15 cellular contexts compared by ENCODE assay signal in genomic region chr9:134474058-134474370, GRCh38.
DNase-seq lines count a peak whose midpoint lies in the region; ATAC-seq, FAIRE-seq and TF ChIP-seq lines count a peak whose summit lies in the region.
"Had no signal": no experiment of that assay in that cellular context is flagged by ENCODE, and none has a peak within 500 bp of the region (broad histone marks: within the 10 kb centered on the region; RNA-seq: fewer than 3 reads in every experiment).

No MANE protein-coding gene starts in this region.

- H3K27me3 ChIP-seq in liver (ENCODE audit: control insufficient read depth in 4 of 4, insufficient read depth in 4 of 4, low read length in 3 of 4) (no peaks in the 10 kb centered on the region), HepG2 (ENCODE audit: control insufficient read depth in 1 of 2, insufficient read depth in 2 of 2, low read length in 2 of 2) (peaks cover 6 to 45% of the 10 kb centered on the region in 2 experiments; a peak in 3 of 5 replicates), fibroblast of lung (ENCODE audit: control insufficient read depth, insufficient read depth, low read length) (no peaks in the 10 kb centered on the region), mesenchymal stem cell (ENCODE audit: control insufficient read depth in 1 of 2, insufficient read depth in 1 of 2, low read length in 2 of 2) (no peaks in the 10 kb centered on the region), vagina (no peaks in the 10 kb centered on the region)
- H3K27me3 ChIP-seq: suprapubic skin had no signal

- H3K4me3 ChIP-seq in liver (ENCODE audit: low read depth in 1 of 3, low read length in 3 of 3) (no peak overlapping the region), HepG2 (replicated peaks in 1 of 3; ENCODE audit: insufficient read depth in 1 of 3, low read depth in 2 of 3, low read length in 3 of 3) (no peak overlapping the region), fibroblast of lung (replicated peaks in 1 of 4; ENCODE audit: control extremely low read depth in 1 of 4, insufficient read depth in 1 of 4, low read depth in 3 of 4, low read length in 4 of 4) (no peak overlapping the region), mesenchymal stem cell (ENCODE audit: insufficient read depth in 1 of 2, low read depth in 1 of 2, low read length in 2 of 2) (no peak overlapping the region), vagina (no peak overlapping the region)
- H3K4me3 ChIP-seq: suprapubic skin had no signal

- peak overlapping the region; percentile 17 to 42 for H3K4ac ChIP-seq in mesenchymal stem cell (ENCODE audit: low read depth in 1 of 2, low read length in 2 of 2)

- H3K4me1 ChIP-seq in liver (ENCODE audit: control insufficient read depth in 4 of 4, insufficient read depth in 4 of 4, low read length in 3 of 4), result peaks cover 0 to 3% (median 1%) of the 10 kb centered on the region in 4 donors
- no peaks in the 10 kb centered on the region for H3K4me1 ChIP-seq in HepG2 (ENCODE audit: insufficient read depth, low read length)
- peaks cover 17% of the 10 kb centered on the region for H3K4me1 ChIP-seq in fibroblast of lung (ENCODE audit: control insufficient read depth, extremely low read depth, insufficient read depth, low read length)
- H3K4me1 ChIP-seq in mesenchymal stem cell (ENCODE audit: control insufficient read depth, insufficient read depth, low read depth, low read length), result peaks cover 20% of the 10 kb centered on the region
- H3K4me1 ChIP-seq in vagina, result peaks cover 55% of the 10 kb centered on the region
- H3K4me1 ChIP-seq: parathyroid adenoma had no signal

- FAIRE-seq in HepG2 (lab: Jason Lieb, UNC), result no peak
- FAIRE-seq: A204.1 had no signal

- CTCF ChIA-PET in HepG2 (lab: Yijun Ruan, JAX; ENCODE audit: low intra/inter-chr PET ratio, low total read pairs) (no interaction called here), GM10248 (lab: Yijun Ruan, JAX) (no interaction called here)

- H3K27ac ChIP-seq in liver (ENCODE audit: low read depth in 1 of 2, low read length in 2 of 2) (peak overlapping the region in 1 of 2 donors; percentile 38), HepG2 (ENCODE audit: extremely low read length, insufficient read depth, low read length) (no peak overlapping the region), fibroblast of lung (ENCODE audit: insufficient read depth, low read length) (peak overlapping the region; percentile 17), mesenchymal stem cell (ENCODE audit: low read length, poor library complexity, severe bottlenecking) (no peak overlapping the region), vagina (peak overlapping the region; percentile 78)
- H3K27ac ChIP-seq: parathyroid adenoma had no signal

- TF ChIP-seq CTCF in liver (IDR thresholded peaks at IDR 0.05; ENCODE audit: low read depth, low read length, missing input control), result no peak
- TF ChIP-seq CTCF in HepG2 (CRISPR knock-in tag; IDR thresholded peaks at IDR 0.05), result no peak
- no peak for TF ChIP-seq CTCF in fibroblast of lung (conservative IDR thresholded peaks at IDR 0.05 in 1 of 2, IDR thresholded peaks at IDR 0.05 in 1 of 2; ENCODE audit: low read depth in 1 of 2, low read length in 2 of 2)
- TF ChIP-seq CTCF in vagina (IDR thresholded peaks at IDR 0.05), result no peak
- no peak for TF ChIP-seq CTCF in GM10248 (IDR thresholded peaks at IDR 0.05; ENCODE audit: control extremely low read depth, extremely low read depth, low read depth, missing control alignments)

- WGBS in liver, result 49% methylated on average over 7 of the region's 7 CpGs
- no CpG with 5 or more reads among the region's 7 CpGs for WGBS in HepG2 (ENCODE audit: low lambda C conversion rate)
- WGBS in mesenchymal stem cell, result 51% methylated on average over 7 of the region's 7 CpGs

- H4K20me1 ChIP-seq in HepG2 (ENCODE audit: insufficient read depth, low read length) (no peaks in the 10 kb centered on the region), fibroblast of lung (ENCODE audit: control insufficient read depth, extremely low read depth, insufficient read depth, low read length) (no peaks in the 10 kb centered on the region)

- peak overlapping the region; percentile 60 to 62 for H3K18ac ChIP-seq in mesenchymal stem cell (ENCODE audit: low read depth in 1 of 2, low read length in 2 of 2)

- no peak overlapping the region for H2AK5ac ChIP-seq in mesenchymal stem cell (ENCODE audit: low read length, severe bottlenecking)

- H4K91ac ChIP-seq in mesenchymal stem cell (ENCODE audit: low read length), result peak overlapping the region; percentile 98

- H3K23ac ChIP-seq in mesenchymal stem cell (ENCODE audit: low read length in 2 of 2), result no peak overlapping the region

- H3K4me2 ChIP-seq in HepG2 (ENCODE audit: low read depth, low read length) (no peak overlapping the region), fibroblast of lung (ENCODE audit: extremely low read depth, insufficient read depth, low read length) (no peak overlapping the region), mesenchymal stem cell (ENCODE audit: low read length, poor library complexity, severe bottlenecking) (no peak overlapping the region)

- in situ Hi-C loops in HepG2 (cut with HindIII; ENCODE audit: extremely low pct_ligation_motif_present, low pct_unique_long_range_greater_than_20kb), result no loop called here

- TF ChIP-seq POLR2A in HepG2 (IDR thresholded peaks at IDR 0.05; ENCODE audit: insufficient read depth in 1 of 2, low read depth in 2 of 2, low read length in 2 of 2), result no peak
- TF ChIP-seq POLR2A in vagina (IDR thresholded peaks at IDR 0.05), result no peak

- H3K9me3 ChIP-seq in liver (ENCODE audit: control insufficient read depth in 4 of 4, low read length in 3 of 4), result no peaks in the 10 kb centered on the region
- H3K9me3 ChIP-seq in HepG2 (ENCODE audit: low read length), result no peaks in the 10 kb centered on the region
- no peaks in the 10 kb centered on the region for H3K9me3 ChIP-seq in fibroblast of lung (ENCODE audit: control insufficient read depth, insufficient read depth, low read depth, low read length)
- H3K9me3 ChIP-seq in mesenchymal stem cell (ENCODE audit: control insufficient read depth, low read length), result no peaks in the 10 kb centered on the region
- H3K9me3 ChIP-seq in vagina, result no peaks in the 10 kb centered on the region
- H3K9me3 ChIP-seq: suprapubic skin had no signal

- intact Hi-C loops in HepG2 (cut with micrococcal nuclease; ENCODE audit: unreplicated experiment) (no loop called here), vagina (cut with DNase I) (no loop called here)

- no peak overlapping the region for H3K14ac ChIP-seq in mesenchymal stem cell (ENCODE audit: low read length in 2 of 2)

- no peak overlapping the region for H2BK5ac ChIP-seq in mesenchymal stem cell (ENCODE audit: low read depth, low read length, poor library complexity, severe bottlenecking)

- H3K79me2 ChIP-seq in HepG2 (ENCODE audit: insufficient read depth, low read length), result no peaks in the 10 kb centered on the region
- H3K79me2 ChIP-seq in fibroblast of lung (ENCODE audit: control insufficient read depth, insufficient read depth, low read length), result no peaks in the 10 kb centered on the region
- H3K79me2 ChIP-seq: parathyroid adenoma had no signal

- no peaks in the 10 kb centered on the region for H3K36me3 ChIP-seq in liver (ENCODE audit: control insufficient read depth in 4 of 4, insufficient read depth in 3 of 4, low read depth in 1 of 4, low read length in 3 of 4)
- H3K36me3 ChIP-seq in HepG2 (replicated peaks in 1 of 2; ENCODE audit: control insufficient read depth in 1 of 2, insufficient read depth in 2 of 2, low read length in 2 of 2), result no peaks in the 10 kb centered on the region
- H3K36me3 ChIP-seq in fibroblast of lung (ENCODE audit: control insufficient read depth, insufficient read depth, low read length), result no peaks in the 10 kb centered on the region
- no peaks in the 10 kb centered on the region for H3K36me3 ChIP-seq in mesenchymal stem cell (ENCODE audit: control insufficient read depth in 1 of 2, insufficient read depth in 2 of 2, low read depth in 1 of 2, low read length in 2 of 2)
- no peaks in the 10 kb centered on the region for H3K36me3 ChIP-seq in vagina
- H3K36me3 ChIP-seq: suprapubic skin had no signal

- POLR2A ChIA-PET in HepG2 (lab: Yijun Ruan, JAX) (no interaction called here), GM10248 (lab: Yijun Ruan, JAX) (no interaction called here)

- H2BK120ac ChIP-seq in mesenchymal stem cell (ENCODE audit: low read depth, low read length), result peak overlapping the region; percentile 78

- peak overlapping the region; percentile 86 to 94 for H2BK12ac ChIP-seq in mesenchymal stem cell (ENCODE audit: low read length in 2 of 2)

- DNase-seq in HepG2 (ENCODE audit: low spot score) (no peak), fibroblast of lung (ENCODE audit: low read depth in 2 of 2) (peak; percentile 53 to 56), mesenchymal stem cell (peak; percentile 40), vagina (ENCODE audit: extremely low spot score in 2 of 2) (no peak), NCI-H187 (lab: John Stamatoyannopoulos, UW) (no peak), GM10248 (ENCODE audit: extremely low spot score) (no peak), NCI-H1105 treated with DMSO at 0.1 percent for 48 hours (lab: John Stamatoyannopoulos, UW) (no peak)
- DNase-seq: activated T-cell treated with anti-CD3 and anti-CD28 coated beads for 4 hours, DND-41, kidney glomerular epithelial cell, NCI-H2227 treated with DMSO at 0.1 percent for 48 hours had no signal

- H2AFZ ChIP-seq in HepG2 (ENCODE audit: low read length) (no peak overlapping the region), fibroblast of lung (ENCODE audit: low read length) (peak overlapping the region; percentile 19), mesenchymal stem cell (ENCODE audit: low read depth, low read length) (no peak overlapping the region)
- H2AFZ ChIP-seq: parathyroid adenoma had no signal

- H4K8ac ChIP-seq in mesenchymal stem cell (ENCODE audit: low read length), result peak overlapping the region; percentile 79

- no TSS peak for BruUV-seq in HepG2 (replicated peaks; lab: Mats Ljungman, UMichigan)

- ATAC-seq in HepG2, result no peak

- peak overlapping the region; percentile 7 for H2BK15ac ChIP-seq in mesenchymal stem cell (ENCODE audit: low read depth, poor library complexity, severe bottlenecking)

- no peaks in the 10 kb centered on the region for H3K79me1 ChIP-seq in mesenchymal stem cell (replicated peaks; ENCODE audit: low read length, poor library complexity, severe bottlenecking)

- no peak for TF ChIP-seq EP300 in HepG2 (IDR thresholded peaks at IDR 0.05; ENCODE audit: low read depth in 2 of 2, low read length in 2 of 2)
- TF ChIP-seq EP300 in HepG2 (CRISPR knock-in tag; IDR thresholded peaks at IDR 0.05; ENCODE audit: borderline replicate concordance), result no peak

- no peak overlapping the region for H3K9ac ChIP-seq in liver (ENCODE audit: low read depth in 1 of 2, low read length in 2 of 2)
- no peak overlapping the region for H3K9ac ChIP-seq in HepG2 (ENCODE audit: insufficient read depth, low read depth, low read length)
- no peak overlapping the region for H3K9ac ChIP-seq in fibroblast of lung (ENCODE audit: insufficient read depth, low read length)
- peak overlapping the region; percentile 38 for H3K9ac ChIP-seq in mesenchymal stem cell (ENCODE audit: low read length)
- H3K9ac ChIP-seq: parathyroid adenoma had no signal

- TF ChIP-seq RAD21 in liver (IDR thresholded peaks at IDR 0.05), result no peak
- TF ChIP-seq RAD21 in HepG2 (CRISPR knock-in tag; IDR thresholded peaks at IDR 0.05), result no peak

TF ChIP-seq in liver, 16 proteins besides CTCF, POLR2A, EP300 and RAD21 (continues in another document):
- TF ChIP-seq HNF4A (conservative IDR thresholded peaks at IDR 0.05), result no peak
- no peak for TF ChIP-seq HNF4G (IDR thresholded peaks at IDR 0.05)

TF ChIP-seq in HepG2, 621 proteins besides CTCF, POLR2A, EP300 and RAD21 (continues in another document):
- no peak for TF ChIP-seq FOXO1 (CRISPR knock-in tag; IDR thresholded peaks at IDR 0.05)

Comparison
In these comparisons a context has a peak if more than half of its experiments do, and no peak if none do; other contexts are left out.
1. H3K27ac ChIP-seq: peak in fibroblast of lung (single experiment) and vagina (single experiment); none in HepG2 (single experiment) and mesenchymal stem cell (single experiment).
2. DNase-seq: peak in fibroblast of lung (2 of 2) and mesenchymal stem cell (single experiment); none in HepG2 (single experiment), vagina (0 of 2), NCI-H187 (0 of 2), GM10248 (single experiment) and NCI-H1105 treated with DMSO at 0.1 percent for 48 hours (single experiment).